In genomic region chr10:73065441-73065840, GRCh38 we compare ENCODE assay signal across 21 cellular contexts.
"Had no signal": no experiment of that assay in that cellular context is flagged by ENCODE, and none has a peak within 500 bp of the region (broad histone marks: within the 10 kb centered on the region; RNA-seq: fewer than 3 reads in every experiment).

No MANE protein-coding gene starts in this region.

- DNase-seq: cortex of kidney; dorsolateral prefrontal cortex; effector CD8-positive, alpha-beta T cell; foreskin keratinocyte; heart left ventricle; hippocampal formation; left colon; left ventricle myocardium superior; mucosa of descending colon; naive thymus-derived CD8-positive, alpha-beta T cell; posterior cingulate gyrus; stimulated activated CD4-positive, alpha-beta T cell treated with anti-CD3 and anti-CD28 coated beads, Interleukin-4, amount 100 ng/mL, for 1 hour; stimulated activated CD8-positive, alpha-beta memory T cell treated with anti-CD3 and anti-CD28 coated beads, Interleukin-4, amount 100 ng/mL, for 48 hours; stimulated activated naive CD8-positive, alpha-beta T cell treated with anti-CD3 and anti-CD28 coated beads, Interleukin-15, Interleukin-2, amounts not matched to agents 100 U/mL and 50 U/mL, for 24 hours; tibial artery; upper lobe of left lung; uterus had no signal

- H3K36me3 ChIP-seq: uterus had no signal

- H3K4me3 ChIP-seq: dorsolateral prefrontal cortex, heart left ventricle, lung, mucosa of descending colon, right atrium auricular region, suprapubic skin, tibial artery, upper lobe of left lung, uterus had no signal

- H3K9me3 ChIP-seq: heart left ventricle, mucosa of descending colon, right atrium auricular region, suprapubic skin, tibial artery, upper lobe of left lung, uterus had no signal

- H3K4me1 ChIP-seq: right atrium auricular region, suprapubic skin had no signal

- H3K27me3 ChIP-seq: dorsolateral prefrontal cortex, foreskin keratinocyte, heart left ventricle, right atrium auricular region, suprapubic skin, tibial artery, upper lobe of left lung, uterus had no signal

- ATAC-seq: foreskin keratinocyte; heart left ventricle; left colon; left ventricle myocardium superior; mucosa of descending colon; naive thymus-derived CD8-positive, alpha-beta T cell; stimulated activated effector memory CD8-positive, alpha-beta T cell treated with anti-CD3 and anti-CD28 coated beads, Interleukin-12 subunit alpha, Interleukin-12 subunit beta, amount 100 ng/mL, for 72 hours; stimulated activated naive CD8-positive, alpha-beta T cell treated with anti-CD3 and anti-CD28 coated beads, Interleukin-15, Interleukin-2, amounts not matched to agents 100 U/mL and 50 U/mL, for 24 hours had no signal

- H3K27ac ChIP-seq: dorsolateral prefrontal cortex, foreskin keratinocyte, heart left ventricle, right atrium auricular region, suprapubic skin, tibial artery, upper lobe of left lung, uterus had no signal
